Comparison of ENCODE assay signal across 34 cellular contexts in the genomic region with DNA sequence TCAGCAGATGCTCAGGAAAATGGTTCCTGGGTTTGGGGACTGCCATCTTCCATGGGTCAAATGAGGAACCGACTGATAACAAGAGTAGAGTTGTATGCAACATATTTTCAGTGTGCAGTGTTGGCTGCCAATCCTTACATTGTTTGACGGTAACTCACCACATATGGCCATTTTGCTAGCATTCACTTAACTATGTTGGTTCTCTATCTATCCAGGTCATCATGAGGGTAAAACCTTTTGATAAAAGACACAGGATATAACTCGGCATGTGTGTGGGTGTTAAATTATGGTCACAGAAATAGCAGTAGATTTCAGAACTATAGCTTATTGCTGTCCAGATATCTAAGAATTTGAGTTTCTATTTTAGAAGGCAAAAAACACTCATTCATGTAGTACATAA.
DNase-seq lines count a peak whose midpoint lies in the region; ATAC-seq, FAIRE-seq and TF ChIP-seq lines count a peak whose summit lies in the region.
"Had no signal": no experiment of that assay in that cellular context is flagged by ENCODE, and none has a peak within 500 bp of the region (broad histone marks: within the 10 kb centered on the region; RNA-seq: fewer than 3 reads in every experiment).

No MANE protein-coding gene starts in this region.

- H3K36me3 ChIP-seq in HepG2 (replicated peaks in 1 of 2; ENCODE audit: control insufficient read depth in 1 of 2, insufficient read depth in 2 of 2, low read length in 2 of 2) (no peaks in the 10 kb centered on the region), uterus (no peaks in the 10 kb centered on the region)
- H3K36me3 ChIP-seq: MG63, prostate gland, sigmoid colon, transverse colon had no signal

- peaks cover 98% of the 10 kb centered on the region for H3K36me3 Mint-ChIP-seq in activated T-cell treated with anti-CD3 and anti-CD28 coated beads, Interleukin-2, amount 50 U/mL, for 24 hours (ENCODE audit: low read depth)
- H3K36me3 Mint-ChIP-seq in activated CD8-positive, alpha-beta T cell treated with anti-CD3 and anti-CD28 coated beads, Interleukin-2, amount 10 ng/mL, durations not matched to agents 7 days and 5 days (ENCODE audit: low read depth) = peaks cover 78% of the 10 kb centered on the region
- H3K36me3 Mint-ChIP-seq: mesothelial cell of epicardium had no signal

- in situ Hi-C loops in HepG2 (cut with HindIII; ENCODE audit: extremely low pct_ligation_motif_present, low pct_unique_long_range_greater_than_20kb) = no loop called here

- TF ChIP-seq EP300 in HepG2 (IDR thresholded peaks at IDR 0.05; ENCODE audit: low read depth in 2 of 2, low read length in 2 of 2) = no peak
- no peak for TF ChIP-seq EP300 in HepG2 (CRISPR knock-in tag; IDR thresholded peaks at IDR 0.05; ENCODE audit: borderline replicate concordance)

- H3K27me3 Mint-ChIP-seq in activated T-cell treated with anti-CD3 and anti-CD28 coated beads, Interleukin-2, amount 50 U/mL, for 24 hours = no peaks in the 10 kb centered on the region
- H3K27me3 Mint-ChIP-seq in activated CD8-positive, alpha-beta T cell treated with anti-CD3 and anti-CD28 coated beads, Interleukin-2, amount 10 ng/mL, durations not matched to agents 7 days and 5 days (ENCODE audit: low read depth) = no peaks in the 10 kb centered on the region

- H3K27me3 ChIP-seq in HepG2 (ENCODE audit: control insufficient read depth in 1 of 2, insufficient read depth in 2 of 2, low read length in 2 of 2) (0 out of 5 replicates have a peak, but pooled peaks cover 0 to 1% of the 10 kb centered on the region in 2 experiments), uterus (no peaks in the 10 kb centered on the region)
- H3K27me3 ChIP-seq: body of pancreas, heart right ventricle, sigmoid colon, SJCRH30, transverse colon had no signal

- DNase-seq in activated T-cell treated with anti-CD3 and anti-CD28 coated beads, Interleukin-2, amount 50 U/mL, for 24 hours = no peak
- DNase-seq in activated T-cell treated with anti-CD3 and anti-CD28 coated beads, Interleukin-2, amount 50 U/mL, for 48 hours = no peak
- no peak for DNase-seq in activated CD8-positive, alpha-beta T cell treated with anti-CD3 and anti-CD28 coated beads, Interleukin-2, amount 10 ng/mL, durations not matched to agents 7 days and 5 days
- DNase-seq in HepG2 (ENCODE audit: low spot score) (no peak), urothelium cell line (ENCODE audit: low spot score) (no peak), uterus (no peak), NCI-H446 (lab: John Stamatoyannopoulos, UW) (no peak), SW 1271 (lab: John Stamatoyannopoulos, UW) (no peak)
- DNase-seq: activated CD4-positive, alpha-beta T cell treated with anti-CD3 and anti-CD28 coated beads, Interleukin-2, amount 50 U/mL, for 1 hour; activated CD4-positive, CD25-positive, alpha-beta regulatory T cell; activated CD8-positive, alpha-beta memory T cell treated with anti-CD3 and anti-CD28 coated beads, Interleukin-2, amount 50 U/mL, for 48 hours; activated effector memory CD4-positive, alpha-beta T cell treated with anti-CD3 and anti-CD28 coated beads, Interleukin-2, amount 50 U/mL, for 16 hours; body of pancreas; foreskin melanocyte; heart right ventricle; kidney glomerular epithelial cell; MG63; NCI-H1105 treated with DMSO at 0.1 percent for 48 hours; NCI-H187 treated with DMSO at 0.1 percent for 48 hours; NCI-H2171; NCI-H510A; occipital lobe; RPMI8226; sigmoid colon; SJCRH30; stimulated activated CD4-positive, alpha-beta T cell treated with anti-CD3 and anti-CD28 coated beads, Interleukin-4, amount 100 ng/mL, for 4 hours; T-helper 1 cell; transverse colon had no signal

- H3K27ac ChIP-seq in HepG2 (ENCODE audit: extremely low read length, insufficient read depth, low read length) (no peak overlapping the region), uterus (no peak overlapping the region)
- H3K27ac ChIP-seq: body of pancreas, HL-60, KMS-11, prostate gland, sigmoid colon, SJCRH30, transverse colon had no signal

- H3K9me3 ChIP-seq in HepG2 (ENCODE audit: low read length) = no peaks in the 10 kb centered on the region
- H3K9me3 ChIP-seq in uterus = no peaks in the 10 kb centered on the region
- H3K9me3 ChIP-seq: body of pancreas, heart right ventricle, MG63, prostate gland, sigmoid colon, SJCRH30, transverse colon had no signal

- peaks cover 31% of the 10 kb centered on the region for H3K4me1 Mint-ChIP-seq in activated T-cell treated with anti-CD3 and anti-CD28 coated beads, Interleukin-2, amount 50 U/mL, for 24 hours (ENCODE audit: low read depth)
- H3K4me1 Mint-ChIP-seq in activated CD8-positive, alpha-beta T cell treated with anti-CD3 and anti-CD28 coated beads, Interleukin-2, amount 10 ng/mL, durations not matched to agents 7 days and 5 days (ENCODE audit: low read depth) = peaks cover 22% of the 10 kb centered on the region

- no peaks in the 10 kb centered on the region for H3K79me2 ChIP-seq in HepG2 (ENCODE audit: insufficient read depth, low read length)

- H3K9ac ChIP-seq in HepG2 (ENCODE audit: insufficient read depth, low read depth, low read length) = no peak overlapping the region
- H3K9ac ChIP-seq: KMS-11 had no signal

- TF ChIP-seq CTCF in HepG2 (CRISPR knock-in tag; IDR thresholded peaks at IDR 0.05) (no peak), uterus (IDR thresholded peaks at IDR 0.05) (no peak)

- CTCF ChIA-PET in activated CD8-positive, alpha-beta T cell treated with anti-CD3 and anti-CD28 coated beads, Interleukin-2, amount 10 ng/mL, durations not matched to agents 7 days and 5 days (lab: Charles Lee) = no interaction called here
- CTCF ChIA-PET in HepG2 (lab: Yijun Ruan, JAX; ENCODE audit: low intra/inter-chr PET ratio, low total read pairs) = no interaction called here

- WGBS in HepG2 (ENCODE audit: low lambda C conversion rate) = 90% methylated on average over 3 of the region's 3 CpGs

- FAIRE-seq in HepG2 (lab: Jason Lieb, UNC) = no peak
- FAIRE-seq in urothelium cell line (lab: Jason Lieb, UNC) = peak; percentile 17
- FAIRE-seq: A204.1, GM19239 had no signal

- intact Hi-C loops in HepG2 (cut with micrococcal nuclease; ENCODE audit: unreplicated experiment) = no loop called here
- intact Hi-C loops in uterus (cut with DNase I; ENCODE audit: low total_unique reads) = no loop called here

- TF ChIP-seq POLR2A in HepG2 (IDR thresholded peaks at IDR 0.05; ENCODE audit: insufficient read depth in 1 of 2, low read depth in 2 of 2, low read length in 2 of 2) (no peak), uterus (IDR thresholded peaks at IDR 0.05) (no peak)

- TF ChIP-seq RAD21 in HepG2 (CRISPR knock-in tag; IDR thresholded peaks at IDR 0.05) = no peak

- no peak overlapping the region for H3K4me3 Mint-ChIP-seq in activated T-cell treated with anti-CD3 and anti-CD28 coated beads, Interleukin-2, amount 50 U/mL, for 24 hours
- no peak overlapping the region for H3K4me3 Mint-ChIP-seq in activated CD8-positive, alpha-beta T cell treated with anti-CD3 and anti-CD28 coated beads, Interleukin-2, amount 10 ng/mL, durations not matched to agents 7 days and 5 days
- H3K4me3 Mint-ChIP-seq: mesothelial cell of epicardium had no signal

- peak overlapping the region; percentile 22 for H3K27ac Mint-ChIP-seq in activated T-cell treated with anti-CD3 and anti-CD28 coated beads, Interleukin-2, amount 50 U/mL, for 24 hours
- peak overlapping the region; percentile 18 for H3K27ac Mint-ChIP-seq in activated CD8-positive, alpha-beta T cell treated with anti-CD3 and anti-CD28 coated beads, Interleukin-2, amount 10 ng/mL, durations not matched to agents 7 days and 5 days
- H3K27ac Mint-ChIP-seq: mesothelial cell of epicardium had no signal

- no TSS peak for BruUV-seq in HepG2 (replicated peaks; lab: Mats Ljungman, UMichigan)

- H3K4me1 ChIP-seq in HepG2 (ENCODE audit: insufficient read depth, low read length) = peaks cover 37% of the 10 kb centered on the region
- no peaks in the 10 kb centered on the region for H3K4me1 ChIP-seq in uterus
- H3K4me1 ChIP-seq: body of pancreas, prostate gland, sigmoid colon, SJCRH30, transverse colon had no signal

- no peaks in the 10 kb centered on the region for H3K9me3 Mint-ChIP-seq in activated T-cell treated with anti-CD3 and anti-CD28 coated beads, Interleukin-2, amount 50 U/mL, for 24 hours
- H3K9me3 Mint-ChIP-seq in activated CD8-positive, alpha-beta T cell treated with anti-CD3 and anti-CD28 coated beads, Interleukin-2, amount 10 ng/mL, durations not matched to agents 7 days and 5 days (ENCODE audit: insufficient read depth) = peaks cover 4% of the 10 kb centered on the region
- H3K9me3 Mint-ChIP-seq: mesothelial cell of epicardium had no signal

- H2AFZ ChIP-seq in HepG2 (ENCODE audit: low read length) = no peak overlapping the region

- no peak overlapping the region for H3K4me3 ChIP-seq in HepG2 (replicated peaks in 1 of 3; ENCODE audit: insufficient read depth in 1 of 3, low read depth in 2 of 3, low read length in 3 of 3)
- H3K4me3 ChIP-seq in uterus = no peak overlapping the region
- H3K4me3 ChIP-seq: body of pancreas, heart right ventricle, MG63, prostate gland, sigmoid colon, SJCRH30, transverse colon had no signal

- ATAC-seq in activated CD8-positive, alpha-beta T cell treated with anti-CD3 and anti-CD28 coated beads, Interleukin-2, amount 10 ng/mL, durations not matched to agents 7 days and 5 days = no peak
- ATAC-seq in HepG2 = no peak
- ATAC-seq: body of pancreas, heart right ventricle had no signal

- POLR2A ChIA-PET in activated CD8-positive, alpha-beta T cell treated with anti-CD3 and anti-CD28 coated beads, Interleukin-2, amount 10 ng/mL, durations not matched to agents 7 days and 5 days (lab: Charles Lee) = interaction anchor here (1.1 kb wide), 1 partner anchor 317 kb away, joined by 3 read pairs; no protein-coding TSS in a partner anchor
- POLR2A ChIA-PET in HepG2 (lab: Yijun Ruan, JAX) = no interaction called here

- H4K20me1 ChIP-seq in HepG2 (ENCODE audit: insufficient read depth, low read length) = no peaks in the 10 kb centered on the region

- 0 out of 2 replicates have a peak overlapping the region, but pooled peaks have one; percentile 64 for H3K4me2 ChIP-seq in HepG2 (ENCODE audit: low read depth, low read length)
- H3K4me2 ChIP-seq: KMS-11 had no signal

TF ChIP-seq in HepG2, 621 proteins besides CTCF, POLR2A, EP300 and RAD21 (continues in another document):
- TF ChIP-seq EEA1 (CRISPR knock-in tag; IDR thresholded peaks at IDR 0.05; ENCODE audit: borderline replicate concordance) = no peak
- 0 out of 2 replicates have a peak, but pooled peaks have one; percentile 26 for TF ChIP-seq GLI4 (CRISPR knock-in tag; IDR thresholded peaks at IDR 0.05; ENCODE audit: borderline replicate concordance)
